Comparison of ENCODE assay signal across 8 cellular contexts in genomic region chr1:145871994-145872411, GRCh38. TPM values are rescaled to one million over a fixed set of nuclear protein-coding genes. Genes with fewer than 3 reads are reported as not detected.
DNase-seq lines count a peak whose midpoint lies in the region; ATAC-seq, FAIRE-seq and TF ChIP-seq lines count a peak whose summit lies in the region.

No MANE protein-coding gene starts in this region.

- DNase-seq in GM12891 (ENCODE audit: insufficient read length, low spot score), result peak; percentile 41
- peak; percentile 19 to 32 for DNase-seq in activated CD4-positive, alpha-beta T cell treated with anti-CD3 and anti-CD28 coated beads for 4 hours
- peak; percentile 65 for DNase-seq in lower lobe of right lung
- DNase-seq in stimulated activated CD4-positive, alpha-beta T cell treated with anti-CD3 and anti-CD28 coated beads, TNF-alpha, amount 100 ng/mL, for 48 hours (ENCODE audit: low read depth in 3 of 3), result peak in 2 of 3 donors; percentile 11 to 24
- no peak for DNase-seq in SW 1271 (lab: John Stamatoyannopoulos, UW)

- H3K4me1 ChIP-seq in ectodermal cell (ENCODE audit: control insufficient read depth, insufficient read depth, low read length), result peaks cover 6% of the 10 kb centered on the region
- peaks cover 22% of the 10 kb centered on the region for H3K4me1 ChIP-seq in lower lobe of right lung

- no peak for TF ChIP-seq CTCF in lower lobe of right lung (IDR thresholded peaks at IDR 0.05)

- WGBS in ectodermal cell, 2 experiments, result 35 to 37% methylated on average over 28 of the region's 28 CpGs

- FAIRE-seq in GM12891 (lab: Jason Lieb, UNC), result peak; percentile 9

- H3K36me3 ChIP-seq in ectodermal cell (ENCODE audit: control insufficient read depth, insufficient read depth, low read length) (no peaks in the 10 kb centered on the region), lower lobe of right lung (no peaks in the 10 kb centered on the region)

- peak overlapping the region; percentile 33 for H3K4me3 ChIP-seq in ectodermal cell (ENCODE audit: insufficient read depth, low read depth, low read length)
- H3K4me3 ChIP-seq in lower lobe of right lung, result peak overlapping the region; percentile 54

- TF ChIP-seq POLR2A in GM12891 (IDR thresholded peaks at IDR 0.05; ENCODE audit: low read depth, low read length), result no peak

- intact Hi-C loops in lower lobe of right lung (cut with DNase I), result no loop called here

- H3K27me3 ChIP-seq in ectodermal cell (ENCODE audit: control insufficient read depth, insufficient read depth, low read length, poor library complexity, severe bottlenecking), result peaks cover 14% of the 10 kb centered on the region
- peaks cover 6% of the 10 kb centered on the region for H3K27me3 ChIP-seq in lower lobe of right lung (ENCODE audit: low read depth)

- ATAC-seq in lower lobe of right lung, result peak; percentile 79 to 80
- no peak for ATAC-seq in HG03025 (IDR thresholded peaks at IDR 0.05; ENCODE audit: low FRiP score, unreplicated experiment)
- ATAC-seq in HG02981 (IDR thresholded peaks at IDR 0.05; ENCODE audit: unreplicated experiment), result no peak

- H3K27ac ChIP-seq in ectodermal cell (ENCODE audit: insufficient read depth, low read depth, low read length, poor library complexity, severe bottlenecking), result no peak overlapping the region
- H3K27ac ChIP-seq in lower lobe of right lung, result peak overlapping the region; percentile 72

- H3K9me3 ChIP-seq in ectodermal cell (ENCODE audit: control insufficient read depth, low read length), result no peaks in the 10 kb centered on the region
- H3K9me3 ChIP-seq in lower lobe of right lung, result no peaks in the 10 kb centered on the region

TF ChIP-seq in GM12891, 5 proteins besides CTCF, POLR2A, EP300 and RAD21:
- TF ChIP-seq POLR2AphosphoS5 (IDR thresholded peaks at IDR 0.05; ENCODE audit: low read depth, low read length) (no peak), TAF1 (IDR thresholded peaks at IDR 0.05; ENCODE audit: low read depth, low read length) (no peak), SPI1 (IDR thresholded peaks at IDR 0.05; ENCODE audit: low read depth, low read length) (peak; percentile 49; the same call in 1 of the 2 replicates)

RNA-seq across cellular contexts. Expression of gene PIAS3, which starts 13.1 kb away (rescaled TPM):
- 10.4 TPM for polyA plus RNA-seq in GM12891 (2012; ENCODE audit: low read depth, missing spikeins)
- polyA plus RNA-seq in ectodermal cell (2013, experiment 1 of 4), result 66.7 TPM
- polyA plus RNA-seq in ectodermal cell (2013, experiment 2 of 4), result 65.8 TPM
- 57.5 TPM for polyA plus RNA-seq in ectodermal cell (2013, experiment 3 of 4)
- polyA plus RNA-seq in ectodermal cell (2013, experiment 4 of 4), result 64.4 TPM
- 27.7 TPM for total RNA-seq in lower lobe of right lung

RNA-seq across cellular contexts. Expression of gene ANKRD35, which starts 13.7 kb away (rescaled TPM):
- polyA plus RNA-seq in GM12891 (2012; ENCODE audit: low read depth, missing spikeins), result not detected
- polyA plus RNA-seq in ectodermal cell (2013, experiment 1 of 4), result 3.4 TPM
- polyA plus RNA-seq in ectodermal cell (2013, experiment 2 of 4), result 2.5 TPM
- polyA plus RNA-seq in ectodermal cell (2013, experiment 3 of 4), result 1.9 TPM
- polyA plus RNA-seq in ectodermal cell (2013, experiment 4 of 4), result 1.8 TPM
- 1.5 TPM for total RNA-seq in lower lobe of right lung

RNA-seq across cellular contexts. Expression of gene NUDT17, which starts 26.6 kb away (rescaled TPM):
- 4.1 TPM for polyA plus RNA-seq in GM12891 (2012; ENCODE audit: low read depth, missing spikeins)
- polyA plus RNA-seq in ectodermal cell (2013, experiment 1 of 4), result 4.8 TPM
- 6.3 TPM for polyA plus RNA-seq in ectodermal cell (2013, experiment 2 of 4)
- polyA plus RNA-seq in ectodermal cell (2013, experiment 3 of 4), result 4.4 TPM
- polyA plus RNA-seq in ectodermal cell (2013, experiment 4 of 4), result 6.2 TPM
- 2.5 TPM for total RNA-seq in lower lobe of right lung

RNA-seq across cellular contexts. Expression of gene ITGA10, which starts 37.8 kb away (rescaled TPM):
- 0.42 TPM for polyA plus RNA-seq in GM12891 (2012; ENCODE audit: low read depth, missing spikeins)
- polyA plus RNA-seq in ectodermal cell (2013, experiment 1 of 4), result 0.11 TPM
- polyA plus RNA-seq in ectodermal cell (2013, experiment 2 of 4), result 0.32 TPM
- 0.11 TPM for polyA plus RNA-seq in ectodermal cell (2013, experiment 3 of 4)
- polyA plus RNA-seq in ectodermal cell (2013, experiment 4 of 4), result 0.24 TPM
- total RNA-seq in lower lobe of right lung, result 7.7 TPM

RNA-seq across cellular contexts. Expression of gene PEX11B, which starts 46.5 kb away (rescaled TPM):
- 33.9 TPM for polyA plus RNA-seq in GM12891 (2012; ENCODE audit: low read depth, missing spikeins)
- polyA plus RNA-seq in ectodermal cell (2013, experiment 1 of 4), result 16.3 TPM
- polyA plus RNA-seq in ectodermal cell (2013, experiment 2 of 4), result 18.6 TPM
- polyA plus RNA-seq in ectodermal cell (2013, experiment 3 of 4), result 19.3 TPM
- polyA plus RNA-seq in ectodermal cell (2013, experiment 4 of 4), result 17.9 TPM
- total RNA-seq in lower lobe of right lung, result 28.6 TPM

Comparison
In these comparisons a context has a peak if more than half of its experiments do, and no peak if none do; other contexts are left out.
1. DNase-seq: peak in GM12891 (single experiment), activated CD4-positive, alpha-beta T cell treated with anti-CD3 and anti-CD28 coated beads for 4 hours (2 of 2), lower lobe of right lung (single experiment) and stimulated activated CD4-positive, alpha-beta T cell treated with anti-CD3 and anti-CD28 coated beads, TNF-alpha, amount 100 ng/mL, for 48 hours (2 of 3); none in SW 1271 (0 of 2).
2. ATAC-seq: peak in lower lobe of right lung (2 of 2); none in HG03025 (single experiment) and HG02981 (single experiment).